1 cellular context compared by ENCODE assay signal in genomic region chr10:100304414-100304813, GRCh38.
TF ChIP-seq lines count a peak whose summit lies in the region.

No MANE protein-coding gene starts in this region.

TF ChIP-seq in K562, 482 proteins besides CTCF, POLR2A, EP300 and RAD21:
- TF ChIP-seq BRD4 (IDR thresholded peaks at IDR 0.05) (no peak), ZNF121 (CRISPR knock-in tag; conservative IDR thresholded peaks at IDR 0.05) (peak; percentile 40; the same call in 1 of the 2 replicates), KAT2B (IDR thresholded peaks at IDR 0.05; ENCODE audit: low read depth, low read length) (no peak)
